ENCODE assay signal across 1 cellular context in the genomic region with DNA sequence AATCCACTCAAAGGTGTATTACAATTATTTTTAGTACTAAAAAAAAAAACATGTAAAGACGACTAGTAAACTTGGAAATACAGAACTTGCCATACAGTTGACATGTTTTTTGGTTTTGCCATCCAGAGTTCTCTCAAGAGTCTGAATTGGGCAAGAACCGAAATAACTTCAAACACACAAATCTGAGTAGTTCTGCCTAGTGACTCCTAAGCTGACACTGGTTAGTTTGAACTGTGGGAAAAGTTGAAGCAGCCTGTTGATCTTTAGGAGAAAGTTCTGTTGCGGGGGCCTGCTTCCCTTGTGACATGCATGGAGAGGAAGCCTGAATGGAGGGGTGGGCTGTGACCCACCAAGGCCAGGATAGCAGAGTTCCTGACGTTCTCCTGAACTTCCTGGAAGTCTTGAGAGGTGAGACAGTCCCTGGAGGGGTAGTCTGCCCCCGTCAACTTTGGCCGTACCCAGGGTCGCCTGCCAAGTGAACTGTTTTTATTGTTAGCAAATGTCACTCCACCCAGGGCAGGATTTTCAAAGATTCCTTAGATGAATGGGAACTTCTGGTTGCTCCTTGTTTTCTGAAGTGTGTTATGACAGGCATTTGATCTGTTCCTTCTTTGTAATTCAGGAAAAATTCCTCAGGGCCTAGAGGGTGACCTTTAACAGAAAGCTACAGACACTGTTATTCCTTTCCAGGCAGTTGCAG.
TF ChIP-seq lines count a peak whose summit lies in the region.

No MANE protein-coding gene starts in this region.

TF ChIP-seq in SK-N-SH treated with all-trans-retinoic acid at 6 μM for 48 hours, 23 proteins besides CTCF, POLR2A, EP300 and RAD21 (continued from another document):
- TF ChIP-seq CSRNP3 (CRISPR knock-in tag; IDR thresholded peaks at IDR 0.05) (no peak), ISL1 (CRISPR knock-in tag; IDR thresholded peaks at IDR 0.05) (no peak)
